ENCODE assay signal across 2 cellular contexts in the genomic region with DNA sequence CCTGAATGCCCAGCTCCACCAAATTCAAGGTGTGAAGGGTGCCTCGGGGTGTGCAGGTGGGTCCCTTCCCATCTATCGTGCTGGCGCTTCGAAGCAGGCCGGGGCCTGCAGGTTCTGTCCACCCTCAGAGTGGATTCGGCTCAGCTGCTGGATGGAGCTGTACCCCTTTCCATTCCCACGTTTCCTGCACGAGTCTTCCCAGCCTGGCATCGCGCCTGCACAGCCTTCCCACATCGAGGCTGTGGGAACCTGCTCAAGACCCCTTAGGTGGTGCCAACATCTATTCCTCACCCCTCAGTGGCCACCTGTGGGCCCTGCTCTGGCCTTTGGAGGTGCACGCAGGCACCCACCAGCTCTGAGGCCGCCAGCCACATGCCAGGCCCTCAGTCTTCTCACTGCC.
TF ChIP-seq lines count a peak whose summit lies in the region.

No MANE protein-coding gene starts in this region.

TF ChIP-seq in IMR-90, 13 proteins besides CTCF, POLR2A, EP300 and RAD21:
- no peak for TF ChIP-seq CEBPB (IDR thresholded peaks at IDR 0.05; ENCODE audit: low read depth, low read length)
- no peak for TF ChIP-seq NFE2L2 (IDR thresholded peaks at IDR 0.05; ENCODE audit: low read depth, low read length)
- TF ChIP-seq RFX5 (IDR thresholded peaks at IDR 0.05; ENCODE audit: low read depth, low read length): no peak
TF ChIP-seq in IMR-90: peak in this region for 0.

TF ChIP-seq in H1, 55 proteins besides CTCF, POLR2A, EP300 and RAD21:
- TF ChIP-seq TAF1 (IDR thresholded peaks at IDR 0.05; ENCODE audit: low read depth, low read length): no peak
- TF ChIP-seq GTF2F1 (IDR thresholded peaks at IDR 0.05; ENCODE audit: borderline replicate concordance, low read depth, low read length): no peak
- TF ChIP-seq TCF12 (IDR thresholded peaks at IDR 0.05; ENCODE audit: low read depth, low read length): no peak
- no peak for TF ChIP-seq MAFK (IDR thresholded peaks at IDR 0.05; ENCODE audit: low read depth, low read length)
- TF ChIP-seq POU5F1 (IDR thresholded peaks at IDR 0.05; ENCODE audit: low read depth, low read length): no peak
- no peak for TF ChIP-seq BRCA1 (IDR thresholded peaks at IDR 0.05; ENCODE audit: low read depth, low read length)
- TF ChIP-seq, protein P1, sequence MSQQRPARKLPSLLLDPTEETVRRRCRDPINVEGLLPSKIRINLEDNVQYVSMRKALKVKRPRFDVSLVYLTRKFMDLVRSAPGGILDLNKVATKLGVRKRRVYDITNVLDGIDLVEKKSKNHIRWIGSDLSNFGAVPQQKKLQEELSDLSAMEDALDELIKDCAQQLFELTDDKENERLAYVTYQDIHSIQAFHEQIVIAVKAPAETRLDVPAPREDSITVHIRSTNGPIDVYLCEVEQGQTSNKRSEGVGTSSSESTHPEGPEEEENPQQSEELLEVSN (IDR thresholded peaks at IDR 0.05): no peak
- TF ChIP-seq KDM1A (IDR thresholded peaks at IDR 0.05; ENCODE audit: borderline replicate concordance, low read length): no peak
- no peak for TF ChIP-seq SUZ12 (IDR thresholded peaks at IDR 0.05; ENCODE audit: low read length)
- no peak for TF ChIP-seq BACH1 (IDR thresholded peaks at IDR 0.05; ENCODE audit: low read length)
- no peak for TF ChIP-seq SIRT6 (IDR thresholded peaks at IDR 0.05; ENCODE audit: low read length)
- no peak for TF ChIP-seq CHD2 (IDR thresholded peaks at IDR 0.05; ENCODE audit: low read length)
- TF ChIP-seq SP2 (IDR thresholded peaks at IDR 0.05; ENCODE audit: low read length): no peak
- TF ChIP-seq CTBP2 (IDR thresholded peaks at IDR 0.05; ENCODE audit: borderline replicate concordance, insufficient read depth, insufficient read length, low read length): no peak
- TF ChIP-seq SP4 (IDR thresholded peaks at IDR 0.05; ENCODE audit: low read length): no peak
- no peak for TF ChIP-seq POLR2AphosphoS5 (IDR thresholded peaks at IDR 0.05; ENCODE audit: low read depth, low read length)
